Comparison of ENCODE assay signal across 8 cellular contexts in the genomic region with DNA sequence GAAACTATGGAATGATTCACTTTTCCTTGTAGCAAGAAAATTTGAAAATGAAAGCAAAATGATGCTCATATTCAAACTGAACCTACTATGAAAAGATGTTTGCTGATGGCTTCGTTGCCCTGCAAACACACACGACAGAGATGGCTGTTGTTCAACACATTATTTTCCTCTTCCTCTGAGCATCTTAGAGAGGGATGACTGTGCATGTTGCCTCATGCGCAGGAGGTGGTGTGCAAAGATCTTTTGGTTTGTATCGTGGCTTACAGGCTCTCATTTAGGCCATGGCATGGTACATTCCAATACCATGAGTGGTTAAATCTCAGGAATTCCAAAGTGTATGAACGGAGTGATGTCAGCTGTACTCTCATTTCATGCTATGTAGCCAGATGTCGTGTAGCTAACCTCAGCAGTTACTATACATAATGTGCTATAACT.
A peak's percentile ranks its signal among the peaks of the same experiment; 100 is the strongest.
DNase-seq lines count a peak whose midpoint lies in the region; ATAC-seq and TF ChIP-seq lines count a peak whose summit lies in the region.

No MANE protein-coding gene starts in this region.

- POLR2A ChIA-PET in AG04449 (lab: Yijun Ruan, JAX): interaction anchor here (2.1 kb wide), 1 partner anchor 27 kb away, joined by 4 read pairs; no protein-coding TSS in a partner anchor
- POLR2A ChIA-PET in activated CD4-positive, alpha-beta T cell treated with anti-CD3 and anti-CD28 coated beads, Interleukin-2, amount 10 ng/mL, durations not matched to agents 7 days and 5 days (lab: Charles Lee): no interaction called here

- DNase-seq in AG04449 (ENCODE audit: low read depth, low spot score) (peak; percentile 97), fibroblast of peridontal ligament (ENCODE audit: extremely low read depth) (peak; percentile 100), KBM-7 (no peak)
- peak; percentile 52 for DNase-seq in activated CD4-positive, alpha-beta T cell treated with anti-CD3 and anti-CD28 coated beads, Interleukin-2, amount 10 ng/mL, durations not matched to agents 7 days and 5 days
- DNase-seq in stimulated activated CD4-positive, alpha-beta T cell treated with anti-CD3 and anti-CD28 coated beads, Interleukin-1b, Interleukin-23, amount 100 ng/mL, for 48 hours: peak; percentile 82

- in situ Hi-C loops in KBM-7 (cut with MboI; ENCODE audit: low pct_unique_long_range_greater_than_20kb, low sequenced_read_pairs): no loop called here

- peaks cover 56% of the 10 kb centered on the region for H3K4me1 Mint-ChIP-seq in activated CD4-positive, alpha-beta T cell treated with anti-CD3 and anti-CD28 coated beads, Interleukin-2, amount 10 ng/mL, durations not matched to agents 7 days and 5 days

- H3K4me3 Mint-ChIP-seq in activated CD4-positive, alpha-beta T cell treated with anti-CD3 and anti-CD28 coated beads, Interleukin-2, amount 10 ng/mL, durations not matched to agents 7 days and 5 days: peak overlapping the region; percentile 44

- no peaks in the 10 kb centered on the region for H3K27me3 Mint-ChIP-seq in activated CD4-positive, alpha-beta T cell treated with anti-CD3 and anti-CD28 coated beads, Interleukin-2, amount 10 ng/mL, durations not matched to agents 7 days and 5 days

- H3K36me3 Mint-ChIP-seq in activated CD4-positive, alpha-beta T cell treated with anti-CD3 and anti-CD28 coated beads, Interleukin-2, amount 10 ng/mL, durations not matched to agents 7 days and 5 days (ENCODE audit: low read depth): peaks cover 12% of the 10 kb centered on the region

- ATAC-seq in HG02759 (IDR thresholded peaks at IDR 0.05; ENCODE audit: unreplicated experiment): peak; percentile 51
- no peak for ATAC-seq in HG03108 (IDR thresholded peaks at IDR 0.05; ENCODE audit: unreplicated experiment)
- no peak for ATAC-seq in HG03520 (IDR thresholded peaks at IDR 0.05; ENCODE audit: unreplicated experiment)

- TF ChIP-seq CTCF in AG04449 (IDR thresholded peaks at IDR 0.05; ENCODE audit: insufficient read depth, low read length, missing control alignments): no peak

- CTCF ChIA-PET in AG04449 (lab: Yijun Ruan, JAX): interaction anchor here (1.5 kb wide), 1 partner anchor 100 kb away, joined by 3 read pairs; no protein-coding TSS in a partner anchor
- CTCF ChIA-PET in activated CD4-positive, alpha-beta T cell treated with anti-CD3 and anti-CD28 coated beads, Interleukin-2, amount 10 ng/mL, durations not matched to agents 7 days and 5 days (lab: Charles Lee): no interaction called here

- peak overlapping the region; percentile 80 for H3K27ac Mint-ChIP-seq in activated CD4-positive, alpha-beta T cell treated with anti-CD3 and anti-CD28 coated beads, Interleukin-2, amount 10 ng/mL, durations not matched to agents 7 days and 5 days

- H3K4me3 ChIP-seq in AG04449 (ENCODE audit: low read depth, low read length): no peak overlapping the region

- H3K9me3 Mint-ChIP-seq in activated CD4-positive, alpha-beta T cell treated with anti-CD3 and anti-CD28 coated beads, Interleukin-2, amount 10 ng/mL, durations not matched to agents 7 days and 5 days: no peaks in the 10 kb centered on the region
